In genomic region chr1:108617724-108618056, GRCh38 we compare ENCODE assay signal across 8 cellular contexts. TPM values are rescaled to one million over a fixed set of nuclear protein-coding genes. Genes with fewer than 3 reads are reported as not detected.
"Had no signal": no experiment of that assay in that cellular context is flagged by ENCODE, and none has a peak within 500 bp of the region (broad histone marks: within the 10 kb centered on the region; RNA-seq: fewer than 3 reads in every experiment).

No MANE protein-coding gene starts in this region.

- H3K9me3 Mint-ChIP-seq: IgD-negative memory B cell had no signal

- H3K27me3 Mint-ChIP-seq: IgD-negative memory B cell had no signal

- H3K4me3 Mint-ChIP-seq: IgD-negative memory B cell had no signal

- H3K4me2 ChIP-seq: KMS-11 had no signal

- H3K27ac ChIP-seq: HL-60, KMS-11 had no signal

- H3K9ac ChIP-seq: KMS-11 had no signal

- H3K27ac Mint-ChIP-seq: IgD-negative memory B cell had no signal

- FAIRE-seq: HTR-8/SVneo had no signal

- DNase-seq: IMR-90, KBM-7, KG1 had no signal

- H3K4me1 Mint-ChIP-seq: IgD-negative memory B cell had no signal

RNA-seq across cellular contexts. Expression of gene HENMT1, which starts 43.2 kb away (rescaled TPM):
- total RNA-seq: HT1080 had no signal
